ENCODE assay signal across 8 cellular contexts in genomic region chr1:154971341-154971998, GRCh38. TPM values are rescaled to one million over a fixed set of nuclear protein-coding genes. Genes with fewer than 3 reads are reported as not detected.
DNase-seq lines count a peak whose midpoint lies in the region; ATAC-seq and TF ChIP-seq lines count a peak whose summit lies in the region.

No MANE protein-coding gene starts in this region.

- DNase-seq in A673 (ENCODE audit: low spot score) (no peak), mammary epithelial cell (peak; percentile 86), NCI-H2029 treated with DMSO at 0.1 percent for 48 hours (lab: John Stamatoyannopoulos, UW) (no peak), kidney tubule cell (ENCODE audit: low spot score) (no peak), GDM1 (lab: John Stamatoyannopoulos, UW) (no peak)

- ATAC-seq in HG02885 (IDR thresholded peaks at IDR 0.05; ENCODE audit: poor library complexity, unreplicated experiment), result no peak

- H3K9ac ChIP-seq in KMS-11, result peak overlapping the region; percentile 52; the same call in 1 of the 2 replicates
- peak overlapping the region; percentile 76 for H3K9ac ChIP-seq in mammary epithelial cell (ENCODE audit: insufficient read depth, low read length)
- H3K9ac ChIP-seq in mucosa of rectum (ENCODE audit: low read depth in 1 of 2, low read length in 2 of 2), result peak overlapping the region; percentile 14 to 57

- BruUV-seq in A673 (replicated peaks; lab: Mats Ljungman, UMichigan) (no TSS peak), mammary epithelial cell (replicated peaks; lab: Mats Ljungman, UMichigan) (no TSS peak)

- dilution Hi-C loops in mammary epithelial cell (cut with HindIII; ENCODE audit: low sequenced_read_pairs), result no loop called here

- H3K79me2 ChIP-seq in KMS-11 (ENCODE audit: insufficient read depth, low read depth), result peaks cover 75% of the 10 kb centered on the region
- peaks cover 60% of the 10 kb centered on the region for H3K79me2 ChIP-seq in mammary epithelial cell (ENCODE audit: insufficient read depth, low read length)

- intact Hi-C loops in A673 (cut with micrococcal nuclease; ENCODE audit: unreplicated experiment), result no loop called here
- intact Hi-C loops in mammary epithelial cell (cut with micrococcal nuclease), result loop anchor here (1.0 to 5.0 kb wide), 2 partner anchors 10 to 749 kb away; partner anchors contain the start of genes PYGO2 and UBAP2L

- H3K27ac ChIP-seq in A673 (ENCODE audit: low read depth, low read length, poor library complexity, severe bottlenecking), result peak overlapping the region; percentile 96
- peak overlapping the region; percentile 64 for H3K27ac ChIP-seq in KMS-11
- peak overlapping the region; percentile 98 for H3K27ac ChIP-seq in mammary epithelial cell (ENCODE audit: insufficient read depth, low read depth, low read length)
- peak overlapping the region; percentile 86 to 87 for H3K27ac ChIP-seq in mucosa of rectum (ENCODE audit: low read depth in 2 of 2, low read length in 2 of 2)

- H3K4me2 ChIP-seq in KMS-11, result peak overlapping the region; percentile 73
- H3K4me2 ChIP-seq in mammary epithelial cell (ENCODE audit: insufficient read depth, low read depth, low read length), result peak overlapping the region; percentile 94

- POLR2A ChIA-PET in A673 (lab: Charles Lee; ENCODE audit: low non-redundant PET), result interaction anchor here (0.7 kb wide), 1 partner anchor 490 kb away, joined by 3 read pairs; no protein-coding TSS in a partner anchor

- H4K20me1 ChIP-seq in KMS-11 (ENCODE audit: insufficient read depth) (no peaks in the 10 kb centered on the region), mammary epithelial cell (ENCODE audit: insufficient read depth, low read length) (no peaks in the 10 kb centered on the region)

- WGBS in mammary epithelial cell (ENCODE audit: low coverage, missing lambda C conversion rate), result 1% methylated on average over 8 of the region's 10 CpGs

- H3K9me3 ChIP-seq in A673 (ENCODE audit: low read depth, low read length, poor library complexity, severe bottlenecking) (no peaks in the 10 kb centered on the region), mammary epithelial cell (replicated peaks; ENCODE audit: insufficient read depth, low read length) (no peaks in the 10 kb centered on the region), mucosa of rectum (ENCODE audit: control insufficient read depth in 2 of 2, low read length in 2 of 2) (no peaks in the 10 kb centered on the region)

- in situ Hi-C loops in mammary epithelial cell (cut with MboI; ENCODE audit: low sequenced_read_pairs in 2 of 2), result no loop called here

- TF ChIP-seq CTCF in A673 (conservative IDR thresholded peaks at IDR 0.05; ENCODE audit: low read depth, low read length), result no peak
- TF ChIP-seq CTCF in KMS-11 (conservative IDR thresholded peaks at IDR 0.05; ENCODE audit: low read depth, low read length), result no peak
- TF ChIP-seq CTCF in mammary epithelial cell (conservative IDR thresholded peaks at IDR 0.05 in 1 of 2, IDR thresholded peaks at IDR 0.05 in 1 of 2; ENCODE audit: extremely low read depth in 1 of 2, insufficient read depth in 1 of 2, low read depth in 1 of 2, low read length in 2 of 2), result no peak

- H3K4me3 ChIP-seq in A673 (ENCODE audit: low read depth, low read length, poor library complexity, severe bottlenecking) (peak overlapping the region; percentile 70), KMS-11 (IDR thresholded peaks at IDR 0.05; ENCODE audit: insufficient read depth, low read depth, low read length) (peak overlapping the region; percentile 97), mammary epithelial cell (replicated peaks in 1 of 3; ENCODE audit: insufficient read depth in 1 of 3, low read depth in 2 of 3, low read length in 3 of 3) (peak overlapping the region in 2 of 3 experiments; percentile 38 to 66), mucosa of rectum (ENCODE audit: low read length in 2 of 2) (peak overlapping the region; percentile 17 to 43)

- CTCF ChIA-PET in A673 (lab: Charles Lee), result interaction anchor here (0.6 to 2.2 kb wide), 5 partner anchors 16 to 302 kb away, joined by 3 to 6 read pairs (median 5); partner anchors contain the start of genes ADAM15 and PBXIP1
- CTCF ChIA-PET in mammary epithelial cell (lab: Charles Lee; ENCODE audit: low non-redundant PET), result interaction anchor here (0.5 to 1.3 kb wide), 4 partner anchors 10 to 1999 kb away, joined by 3 to 5 read pairs (median 4); partner anchors contain the start of genes KRTCAP2 and PYGO2

- H3K27me3 ChIP-seq in A673 (replicated peaks; ENCODE audit: insufficient read depth, low read depth, low read length, poor library complexity) (no peaks in the 10 kb centered on the region), KMS-11 (ENCODE audit: insufficient read depth, low read depth) (no peaks in the 10 kb centered on the region), mammary epithelial cell (ENCODE audit: insufficient read depth, low read length) (no peaks in the 10 kb centered on the region), mucosa of rectum (ENCODE audit: control insufficient read depth in 2 of 2, insufficient read depth in 2 of 2, low read length in 2 of 2) (no peaks in the 10 kb centered on the region)

- peaks cover 22% of the 10 kb centered on the region for H3K36me3 ChIP-seq in A673 (ENCODE audit: insufficient read depth, low read length, poor library complexity, severe bottlenecking)
- H3K36me3 ChIP-seq in KMS-11 (ENCODE audit: insufficient read depth), result no peaks in the 10 kb centered on the region
- H3K36me3 ChIP-seq in mammary epithelial cell (ENCODE audit: insufficient read depth, low read length), result peaks cover 11% of the 10 kb centered on the region
- H3K36me3 ChIP-seq in mucosa of rectum (ENCODE audit: control insufficient read depth in 2 of 2, insufficient read depth in 2 of 2, low read length in 2 of 2), result peaks cover 23 to 38% of the 10 kb centered on the region in 2 donors

- H2AFZ ChIP-seq in KMS-11 (ENCODE audit: low read depth) (peak overlapping the region; percentile 1; the same call in 1 of the 2 replicates), mammary epithelial cell (ENCODE audit: low read depth, low read length) (no peak overlapping the region)

- H3K4me1 ChIP-seq in A673 (ENCODE audit: insufficient read depth, low read length, poor library complexity, severe bottlenecking) (peaks cover 55% of the 10 kb centered on the region), KMS-11 (ENCODE audit: low read depth, poor library complexity, severe bottlenecking) (peaks cover 54% of the 10 kb centered on the region), mammary epithelial cell (ENCODE audit: insufficient read depth, low read length) (peaks cover 42% of the 10 kb centered on the region), mucosa of rectum (ENCODE audit: control insufficient read depth in 2 of 2, insufficient read depth in 2 of 2, low read length in 2 of 2) (peaks cover 31 to 39% of the 10 kb centered on the region in 2 donors)

RNA-seq across cellular contexts. Expression of gene SHC1, which starts 0.9 kb away (rescaled TPM):
- 201 and 204 TPM in 2 replicates for total RNA-seq in A673 (2021)
- total RNA-seq in mammary epithelial cell, result 100 to 1,000 TPM; 492 to 589 TPM
- 464 TPM for polyA plus RNA-seq in mammary epithelial cell
- polyA minus RNA-seq in mammary epithelial cell, result 409 TPM

RNA-seq across cellular contexts. Expression of gene CKS1B, which starts 3.0 kb away (rescaled TPM):
- total RNA-seq in A673 (2021), result 291 and 295 TPM in 2 replicates
- total RNA-seq in mammary epithelial cell, result 10 to 100 TPM; 44.2 to 95.6 TPM
- 282 TPM for polyA plus RNA-seq in mammary epithelial cell
- polyA minus RNA-seq in mammary epithelial cell, result 66.1 TPM

RNA-seq across cellular contexts. Expression of gene PYGO2, which starts 9.9 kb away (rescaled TPM):
- total RNA-seq in A673 (2021) (46.3 and 48.5 TPM in 2 replicates), mammary epithelial cell (10 to 100 TPM; 12.3 to 24.4 TPM)
- 14.3 TPM for polyA plus RNA-seq in mammary epithelial cell
- 29.0 TPM for polyA minus RNA-seq in mammary epithelial cell

RNA-seq across cellular contexts. Expression of gene FLAD1, which starts 11.7 kb away (rescaled TPM):
- total RNA-seq in A673 (2021) (82.4 and 84.2 TPM in 2 replicates), mammary epithelial cell (10 to 100 TPM; 46.4 to 58.5 TPM)
- polyA plus RNA-seq in mammary epithelial cell, result 54.2 TPM
- polyA minus RNA-seq in mammary epithelial cell, result 43.1 TPM

RNA-seq across cellular contexts. Expression of gene PBXIP1, which starts 15.6 kb away (rescaled TPM):
- total RNA-seq in A673 (2021), result 12.7 and 20.8 TPM in 2 replicates
- 10 to 100 TPM; 17.7 to 52.0 TPM for total RNA-seq in mammary epithelial cell
- 11.0 TPM for polyA plus RNA-seq in mammary epithelial cell
- polyA minus RNA-seq in mammary epithelial cell, result 26.3 TPM

Comparison
In these comparisons a context has a peak if more than half of its experiments do, and no peak if none do; other contexts are left out.
1. H3K4me3 ChIP-seq: peak in every context shown above with its lines; median percentile 97 in KMS-11; 70 in A673; 52 in mammary epithelial cell; 30 in mucosa of rectum.